In the genomic region with DNA sequence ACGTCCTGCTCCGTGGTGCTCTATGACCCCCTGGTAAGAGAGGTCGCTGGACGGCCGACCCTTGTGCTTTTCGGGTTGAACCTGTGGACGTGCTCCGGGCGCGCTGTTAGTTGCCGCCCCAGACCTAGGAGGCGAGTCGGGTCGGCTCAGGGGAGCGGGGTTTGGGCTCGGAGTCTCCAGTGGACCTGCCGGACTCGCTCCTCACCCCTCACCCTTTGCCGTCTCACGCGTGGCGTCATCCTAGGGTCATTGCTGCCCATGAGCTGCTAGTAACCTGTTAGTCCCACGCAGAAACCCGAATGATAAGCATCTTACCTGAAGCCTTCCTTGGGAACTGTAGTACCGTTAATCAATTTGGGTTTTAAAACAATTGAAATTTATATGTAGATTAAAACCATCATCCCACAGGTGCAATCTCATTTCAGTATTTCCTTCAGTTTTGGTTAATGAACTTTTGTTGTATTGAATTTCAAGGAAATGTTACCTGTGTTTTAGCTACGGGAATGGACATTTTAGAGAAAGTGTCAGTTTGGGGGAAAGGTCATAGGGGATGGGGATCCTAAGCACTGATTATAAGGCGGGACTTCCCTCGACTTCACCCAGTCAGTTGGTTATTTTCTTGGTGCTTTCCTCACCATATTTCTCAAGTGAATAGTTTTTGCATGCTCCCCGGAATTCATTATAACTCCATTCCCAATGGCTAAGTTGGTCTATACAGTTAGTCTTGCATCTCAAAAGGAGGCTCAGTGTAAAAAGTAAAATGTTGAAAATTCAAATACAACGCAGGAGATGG, we compare ENCODE assay signal across 8 cellular contexts. TPM values are rescaled to one million over a fixed set of nuclear protein-coding genes. Genes with fewer than 3 reads are reported as not detected.
DNase-seq lines count a peak whose midpoint lies in the region; ATAC-seq and TF ChIP-seq lines count a peak whose summit lies in the region.

No MANE protein-coding gene starts in this region.

- H3K9me3 Mint-ChIP-seq in neural crest cell: no peaks in the 10 kb centered on the region

- H3K4me3 ChIP-seq in epithelial cell of proximal tubule (ENCODE audit: low read depth, low read length): peak overlapping the region; percentile 73

- TF ChIP-seq CTCF in epithelial cell of proximal tubule (conservative IDR thresholded peaks at IDR 0.05; ENCODE audit: low read depth, low read length) (no peak), neural crest cell (conservative IDR thresholded peaks at IDR 0.05) (no peak)

- H3K4me1 Mint-ChIP-seq in neural crest cell: peaks cover 41% of the 10 kb centered on the region

- peak; percentile 32 for DNase-seq in SIG-M5 treated with dmso at 0.1 percent for 504 hours (lab: John Stamatoyannopoulos, UW; ENCODE audit: unreplicated experiment)
- DNase-seq in SIG-M5 (lab: John Stamatoyannopoulos, UW): no peak
- peak; percentile 22 for DNase-seq in RKO (ENCODE audit: low spot score)
- no peak for DNase-seq in epithelial cell of proximal tubule (ENCODE audit: low read depth)
- DNase-seq in neural crest cell (ENCODE audit: low read depth, low spot score): no peak
- DNase-seq in activated CD8-positive, alpha-beta memory T cell treated with anti-CD3 and anti-CD28 coated beads, Interleukin-2, amount 50 U/mL, for 4 hours: no peak
- no peak for DNase-seq in NCI-H2029 (lab: John Stamatoyannopoulos, UW)

- peak overlapping the region; percentile 99 for H3K4me3 Mint-ChIP-seq in neural crest cell

- peaks cover 4% of the 10 kb centered on the region for H3K36me3 Mint-ChIP-seq in neural crest cell (ENCODE audit: low read depth)

- peak; percentile 21 for ATAC-seq in HG02759 (IDR thresholded peaks at IDR 0.05; ENCODE audit: unreplicated experiment)

- H3K27ac Mint-ChIP-seq in neural crest cell (ENCODE audit: unreplicated experiment): peak overlapping the region; percentile 99

- no peaks in the 10 kb centered on the region for H3K27me3 Mint-ChIP-seq in neural crest cell (ENCODE audit: low read depth)

RNA-seq across cellular contexts. Expression of gene ELP2, which starts 0.5 kb away (rescaled TPM):
- total RNA-seq in epithelial cell of proximal tubule (45.1 and 46.1 TPM in 2 replicates), neural crest cell (80.4 and 94.1 TPM in 2 replicates)

RNA-seq across cellular contexts. Expression of gene SLC39A6, which starts 1.1 kb away (rescaled TPM):
- 66.8 and 83.7 TPM in 2 replicates for total RNA-seq in epithelial cell of proximal tubule
- 101 TPM in 2 replicates for total RNA-seq in neural crest cell

RNA-seq across cellular contexts. Expression of gene MOCOS, which starts 57.1 kb away (rescaled TPM):
- total RNA-seq in epithelial cell of proximal tubule (5.7 and 14.8 TPM in 2 replicates), neural crest cell (2.6 TPM in 2 replicates)

Comparison
In these comparisons a context has a peak if more than half of its experiments do, and no peak if none do; other contexts are left out.
1. DNase-seq: peak in SIG-M5 treated with dmso at 0.1 percent for 504 hours (single experiment) and RKO (single experiment); none in SIG-M5 (single experiment), epithelial cell of proximal tubule (single experiment), neural crest cell (single experiment), activated CD8-positive, alpha-beta memory T cell treated with anti-CD3 and anti-CD28 coated beads, Interleukin-2, amount 50 U/mL, for 4 hours (single experiment) and NCI-H2029 (single experiment).